ENCODE assay signal across 9 cellular contexts in the genomic region with DNA sequence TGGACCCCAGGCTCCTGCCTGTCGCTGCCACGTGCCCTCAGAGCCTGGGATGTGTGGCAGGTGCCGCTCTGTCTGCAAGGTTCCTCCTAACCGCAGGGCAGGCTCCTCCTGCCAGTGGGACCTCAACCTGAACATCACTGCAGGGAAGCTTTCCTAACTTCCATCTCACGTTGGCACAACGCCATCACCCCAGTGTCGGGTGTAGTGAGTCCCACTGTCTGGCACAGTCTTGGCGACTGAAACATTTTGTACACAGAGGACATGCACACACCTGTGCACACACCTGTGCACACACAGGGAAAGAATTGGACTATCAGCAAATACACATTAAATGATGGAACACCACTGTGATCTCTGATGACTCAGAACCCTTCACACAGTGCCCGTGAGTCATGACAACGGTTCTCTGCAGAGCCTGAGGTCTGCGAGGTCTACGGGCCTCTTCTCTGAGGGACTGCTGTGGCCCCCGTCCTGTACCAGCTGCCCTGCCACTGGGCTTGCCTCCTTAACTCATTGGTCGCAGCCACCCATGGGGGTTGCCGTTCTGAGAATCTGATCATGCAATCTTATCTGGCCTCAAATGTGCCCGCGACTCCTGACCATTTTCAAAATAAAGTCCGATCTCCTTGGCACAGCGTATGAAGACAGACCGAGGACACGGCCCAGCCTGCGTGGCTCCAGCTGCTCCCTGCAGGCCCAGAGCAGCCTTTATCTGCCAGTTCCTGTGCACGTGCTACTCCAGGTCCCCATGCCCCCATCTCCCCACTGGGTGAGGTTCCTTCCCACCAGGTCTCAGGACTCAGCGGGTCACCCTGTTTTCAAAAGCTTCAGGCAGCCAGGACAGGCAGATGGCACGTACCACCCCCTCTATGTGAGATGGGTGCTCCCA. TPM values are rescaled to one million over a fixed set of nuclear protein-coding genes. Genes with fewer than 3 reads are reported as not detected.
DNase-seq lines count a peak whose midpoint lies in the region; ATAC-seq, FAIRE-seq and TF ChIP-seq lines count a peak whose summit lies in the region.
"Had no signal": no experiment of that assay in that cellular context is flagged by ENCODE, and none has a peak within 500 bp of the region (broad histone marks: within the 10 kb centered on the region; RNA-seq: fewer than 3 reads in every experiment).

No MANE protein-coding gene starts in this region.

- peak; percentile 28 for FAIRE-seq in bronchial epithelial cell (lab: Jason Lieb, UNC)

- H2AFZ ChIP-seq in PC-3 (ENCODE audit: low read length): no peak overlapping the region

- no peaks in the 10 kb centered on the region for H3K9me3 ChIP-seq in PC-3 (ENCODE audit: low read length)
- no peaks in the 10 kb centered on the region for H3K9me3 ChIP-seq in neutrophil
- H3K9me3 ChIP-seq: right lobe of liver had no signal

- intact Hi-C loops in PC-3 (cut with micrococcal nuclease): loop anchor here (5.0 kb wide), 1 partner anchor 37 kb away; no protein-coding TSS in a partner anchor

- H3K27ac ChIP-seq in PC-3 (ENCODE audit: low read length): peak overlapping the region; percentile 90
- H3K27ac ChIP-seq in neutrophil: peak overlapping the region; percentile 99

- POLR2A ChIA-PET in PC-3 (lab: Charles Lee; ENCODE audit: unreplicated experiment): interaction anchor here (0.6 kb wide), 2 partner anchors 34 to 37 kb away, joined by 4 to 5 read pairs; no protein-coding TSS in a partner anchor

- peak; percentile 76 for DNase-seq in activated effector memory CD4-positive, alpha-beta T cell treated with anti-CD3 and anti-CD28 coated beads, Interleukin-2, amount 50 U/mL, for 16 hours
- no peak for DNase-seq in activated effector memory CD4-positive, alpha-beta T cell treated with Interleukin-2 at 50 U/mL for 16 hours
- peak; percentile 91 for DNase-seq in PC-3
- peak; percentile 88 for DNase-seq in bronchial epithelial cell (ENCODE audit: low read depth)
- DNase-seq in pons (ENCODE audit: low spot score): no peak
- no peak for DNase-seq in cerebellar nuclear complex (lab: John Stamatoyannopoulos, UW)

- no peaks in the 10 kb centered on the region for H4K20me1 ChIP-seq in PC-3 (ENCODE audit: low read length)

- CTCF ChIA-PET in PC-3 (lab: Charles Lee): interaction anchor here (1.2 kb wide), 1 partner anchor 31 kb away, joined by 7 read pairs; no protein-coding TSS in a partner anchor

- H3K36me3 ChIP-seq in PC-3 (ENCODE audit: low read depth, low read length): no peaks in the 10 kb centered on the region
- peaks cover 4% of the 10 kb centered on the region for H3K36me3 ChIP-seq in bronchial epithelial cell (ENCODE audit: control insufficient read depth, insufficient read depth, low read length)
- no peaks in the 10 kb centered on the region for H3K36me3 ChIP-seq in neutrophil
- H3K36me3 ChIP-seq: right lobe of liver had no signal

- peaks cover 13% of the 10 kb centered on the region; the same call in 1 of the 2 replicates for H3K79me2 ChIP-seq in PC-3 (ENCODE audit: low read length)

- ATAC-seq in PC-3 (peak; percentile 86), GM21526 (IDR thresholded peaks at IDR 0.05; ENCODE audit: low FRiP score, unreplicated experiment) (no peak)

- BruUV-seq in PC-3 (replicated peaks; lab: Mats Ljungman, UMichigan): no TSS peak

- H3K27me3 ChIP-seq in PC-3 (ENCODE audit: low read length) (no peaks in the 10 kb centered on the region), bronchial epithelial cell (ENCODE audit: control insufficient read depth, insufficient read depth, low read length) (no peaks in the 10 kb centered on the region), neutrophil (no peaks in the 10 kb centered on the region)
- H3K27me3 ChIP-seq: right lobe of liver had no signal

- H3K4me2 ChIP-seq in PC-3 (ENCODE audit: low read length): peak overlapping the region; percentile 76

- peaks cover 30% of the 10 kb centered on the region for H3K4me1 ChIP-seq in PC-3 (ENCODE audit: insufficient read depth, low read length)
- H3K4me1 ChIP-seq in neutrophil (ENCODE audit: control insufficient read depth in 1 of 2, insufficient read depth in 1 of 2, low read depth in 1 of 2, low read length in 1 of 2): peaks cover 40% of the 10 kb centered on the region in 2 experiments

- peaks cover 5% of the 10 kb centered on the region for H3F3A ChIP-seq in PC-3 (ENCODE audit: low read length, unreplicated experiment)

- TF ChIP-seq CTCF in PC-3 (conservative IDR thresholded peaks at IDR 0.05; ENCODE audit: low read depth, low read length): no peak
- no peak for TF ChIP-seq CTCF in bronchial epithelial cell (IDR thresholded peaks at IDR 0.05; ENCODE audit: insufficient read depth, low read length, severe bottlenecking)
- no peak for TF ChIP-seq CTCF in neutrophil (IDR thresholded peaks at IDR 0.05)

- H3K9me2 ChIP-seq in PC-3 (replicated peaks; ENCODE audit: low read length): no peaks in the 10 kb centered on the region

- peak overlapping the region; percentile 65 for H3K9ac ChIP-seq in PC-3 (ENCODE audit: low read length)

- peak overlapping the region; percentile 50; the same call in 1 of the 2 replicates for H3K4me3 ChIP-seq in PC-3 (ENCODE audit: low read length)
- H3K4me3 ChIP-seq in bronchial epithelial cell (ENCODE audit: low read depth, low read length): no peak overlapping the region
- H3K4me3 ChIP-seq in neutrophil (ENCODE audit: low read depth in 1 of 2, low read length in 1 of 2): peak overlapping the region; percentile 61 to 63

RNA-seq across cellular contexts. Expression of a gene that starts 7.6 kb away (rescaled TPM):
- 35.0 and 36.6 TPM in 2 replicates for total RNA-seq in PC-3 (2014; rRNA removed)
- 8.1 and 10.8 TPM in 2 replicates for total RNA-seq in bronchial epithelial cell

RNA-seq across cellular contexts. Expression of a gene that starts 23.8 kb away (rescaled TPM):
- total RNA-seq in PC-3 (2014; rRNA removed) (286 and 447 TPM in 2 replicates), bronchial epithelial cell (162 and 205 TPM in 2 replicates)

Comparison
In these comparisons a context has a peak if more than half of its experiments do, and no peak if none do; other contexts are left out.
1. DNase-seq: peak in activated effector memory CD4-positive, alpha-beta T cell treated with anti-CD3 and anti-CD28 coated beads, Interleukin-2, amount 50 U/mL, for 16 hours (single experiment), PC-3 (single experiment) and bronchial epithelial cell (single experiment); none in activated effector memory CD4-positive, alpha-beta T cell treated with Interleukin-2 at 50 U/mL for 16 hours (single experiment), pons (single experiment) and cerebellar nuclear complex (0 of 2).